Comparison of ENCODE assay signal across 17 cellular contexts in the genomic region with DNA sequence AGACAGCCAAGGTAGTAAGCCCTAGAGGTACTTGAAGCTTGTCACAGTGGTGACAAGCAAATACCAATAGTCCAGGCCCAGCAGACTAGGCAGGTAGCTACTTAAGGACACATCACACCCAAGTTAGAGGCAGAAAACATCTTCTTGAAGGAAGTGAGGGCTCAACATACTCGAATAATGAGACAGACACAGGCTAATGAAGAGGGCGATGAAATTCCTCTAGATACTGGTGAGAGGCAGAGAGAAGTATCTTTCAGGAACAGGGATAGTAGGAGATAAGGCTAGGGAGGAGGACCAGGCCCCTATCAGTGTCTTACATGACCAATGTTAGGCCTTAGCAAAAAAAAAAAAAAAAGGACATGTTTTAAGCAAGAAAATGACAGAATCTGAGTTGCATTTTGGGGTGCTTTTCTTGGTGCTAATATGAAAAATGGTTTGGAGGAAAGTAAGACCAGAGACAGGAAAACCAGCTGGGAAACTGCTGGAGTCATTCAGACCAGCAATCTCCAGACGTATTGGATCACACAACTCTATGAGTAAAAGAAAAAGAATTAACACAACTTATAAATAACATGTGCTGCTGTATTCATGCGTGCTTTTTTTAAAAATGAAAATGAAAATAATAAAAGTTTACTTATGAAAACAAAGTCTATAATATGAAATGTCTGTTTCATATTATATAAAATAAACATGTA. TPM values are rescaled to one million over a fixed set of nuclear protein-coding genes. Genes with fewer than 3 reads are reported as not detected.
DNase-seq lines count a peak whose midpoint lies in the region; ATAC-seq and TF ChIP-seq lines count a peak whose summit lies in the region.
"Had no signal": no experiment of that assay in that cellular context is flagged by ENCODE, and none has a peak within 500 bp of the region (broad histone marks: within the 10 kb centered on the region; RNA-seq: fewer than 3 reads in every experiment).

No MANE protein-coding gene starts in this region.

- TF ChIP-seq EP300 in SK-N-SH (IDR thresholded peaks at IDR 0.05; ENCODE audit: borderline replicate concordance in 1 of 2, low read depth in 1 of 2, low read length in 1 of 2) = no peak

- H3K27me3 ChIP-seq in OCI-LY3 (ENCODE audit: low read depth, low read length) (no peaks in the 10 kb centered on the region), fibroblast of lung (ENCODE audit: control insufficient read depth, insufficient read depth, low read length) (no peaks in the 10 kb centered on the region), testis (no peaks in the 10 kb centered on the region), SK-N-SH (ENCODE audit: insufficient read depth) (no peaks in the 10 kb centered on the region)
- H3K27me3 ChIP-seq: spleen had no signal

- H4K20me1 ChIP-seq in OCI-LY3 (ENCODE audit: insufficient read depth, low read length) (no peaks in the 10 kb centered on the region), fibroblast of lung (ENCODE audit: control insufficient read depth, extremely low read depth, insufficient read depth, low read length) (no peaks in the 10 kb centered on the region), SK-N-SH (ENCODE audit: insufficient read depth) (no peaks in the 10 kb centered on the region)

- peaks cover 32% of the 10 kb centered on the region for H3K4me1 Mint-ChIP-seq in mesothelial cell of epicardium
- H3K4me1 Mint-ChIP-seq: activated CD8-positive, alpha-beta memory T cell treated with anti-CD3 and anti-CD28 coated beads, Interleukin-2, amount 10 ng/mL, durations not matched to agents 7 days and 5 days had no signal

- H2AFZ ChIP-seq in OCI-LY3 (ENCODE audit: low read depth, low read length) (peak overlapping the region; percentile 68; the same call in 1 of the 2 replicates), fibroblast of lung (ENCODE audit: low read length) (peak overlapping the region; percentile 38), SK-N-SH (ENCODE audit: low read depth) (no peak overlapping the region)

- no peaks in the 10 kb centered on the region for H3K27me3 Mint-ChIP-seq in mesothelial cell of epicardium (ENCODE audit: low read depth)
- H3K27me3 Mint-ChIP-seq: activated CD8-positive, alpha-beta memory T cell treated with anti-CD3 and anti-CD28 coated beads, Interleukin-2, amount 10 ng/mL, durations not matched to agents 7 days and 5 days had no signal

- H3K9ac ChIP-seq in OCI-LY3 (ENCODE audit: low read length) = peak overlapping the region; percentile 23
- no peak overlapping the region for H3K9ac ChIP-seq in fibroblast of lung (ENCODE audit: insufficient read depth, low read length)
- H3K9ac ChIP-seq in SK-N-SH = no peak overlapping the region

- TF ChIP-seq POLR2A in testis (IDR thresholded peaks at IDR 0.05) = no peak

- H3K9me2 ChIP-seq in SK-N-SH = no peaks in the 10 kb centered on the region

- 72 to 73% methylated on average over 4 of the region's 4 CpGs for WGBS in testis, 2 donors
- 88% methylated on average over 4 of the region's 4 CpGs for WGBS in SK-N-SH (ENCODE audit: low lambda C conversion rate)

- POLR2A ChIA-PET in GM10248 (lab: Yijun Ruan, JAX) (no interaction called here), SK-N-SH (lab: Yijun Ruan, JAX) (no interaction called here)

- no peak for ATAC-seq in GM21381 (IDR thresholded peaks at IDR 0.05; ENCODE audit: unreplicated experiment)
- ATAC-seq: activated CD8-positive, alpha-beta memory T cell treated with anti-CD3 and anti-CD28 coated beads, Interleukin-2, amount 10 ng/mL, durations not matched to agents 7 days and 5 days had no signal

- peaks cover 3% of the 10 kb centered on the region for H3K36me3 Mint-ChIP-seq in mesothelial cell of epicardium
- H3K36me3 Mint-ChIP-seq: activated CD8-positive, alpha-beta memory T cell treated with anti-CD3 and anti-CD28 coated beads, Interleukin-2, amount 10 ng/mL, durations not matched to agents 7 days and 5 days had no signal

- H3K36me3 ChIP-seq in OCI-LY3 (replicated peaks; ENCODE audit: low read depth, low read length) (no peaks in the 10 kb centered on the region), fibroblast of lung (ENCODE audit: control insufficient read depth, insufficient read depth, low read length) (no peaks in the 10 kb centered on the region), testis (ENCODE audit: low read depth, missing control alignments) (no peaks in the 10 kb centered on the region), SK-N-SH (replicated peaks in 1 of 2; ENCODE audit: control insufficient read depth in 1 of 2, insufficient read depth in 2 of 2, low read length in 1 of 2) (no peaks in the 10 kb centered on the region)
- H3K36me3 ChIP-seq: spleen had no signal

- TF ChIP-seq RAD21 in SK-N-SH (IDR thresholded peaks at IDR 0.05; ENCODE audit: low read length) = no peak

- H3K27ac ChIP-seq in OCI-LY3 (ENCODE audit: low read length) (no peak overlapping the region), fibroblast of lung (ENCODE audit: insufficient read depth, low read length) (peak overlapping the region; percentile 22), testis (no peak overlapping the region), SK-N-SH (ENCODE audit: low read depth in 2 of 2, low read length in 1 of 2) (no peak overlapping the region; a peak in 2 of 4 replicates)
- H3K27ac ChIP-seq: spleen, VCaP had no signal

- H3K4me3 ChIP-seq in AG10803 (ENCODE audit: low read length) (no peak overlapping the region), OCI-LY3 (ENCODE audit: low read length) (peak overlapping the region; percentile 31), fibroblast of lung (replicated peaks in 1 of 4; ENCODE audit: control extremely low read depth in 1 of 4, insufficient read depth in 1 of 4, low read depth in 3 of 4, low read length in 4 of 4) (no peak overlapping the region), testis (no peak overlapping the region), SK-N-SH (ENCODE audit: low read depth in 2 of 2, low read length in 1 of 2) (no peak overlapping the region)
- H3K4me3 ChIP-seq: spleen had no signal

- H3K4me3 Mint-ChIP-seq in mesothelial cell of epicardium = no peak overlapping the region
- H3K4me3 Mint-ChIP-seq: activated CD8-positive, alpha-beta memory T cell treated with anti-CD3 and anti-CD28 coated beads, Interleukin-2, amount 10 ng/mL, durations not matched to agents 7 days and 5 days had no signal

- CTCF ChIA-PET in GM10248 (lab: Yijun Ruan, JAX) = no interaction called here
- CTCF ChIA-PET in SK-N-SH (lab: Yijun Ruan, JAX) = no interaction called here

- H3F3A ChIP-seq in SK-N-SH (replicated peaks; ENCODE audit: insufficient read depth) = peaks cover 14% of the 10 kb centered on the region

- TF ChIP-seq CTCF in AG10803 (conservative IDR thresholded peaks at IDR 0.05; ENCODE audit: low read length) (no peak), OCI-LY3 (IDR thresholded peaks at IDR 0.05; ENCODE audit: low read depth, low read length) (no peak), fibroblast of lung (conservative IDR thresholded peaks at IDR 0.05 in 1 of 2, IDR thresholded peaks at IDR 0.05 in 1 of 2; ENCODE audit: low read depth in 1 of 2, low read length in 2 of 2) (no peak), mesothelial cell of epicardium (IDR thresholded peaks at IDR 0.05; ENCODE audit: unreplicated experiment) (no peak), testis (IDR thresholded peaks at IDR 0.05) (no peak), GM10248 (IDR thresholded peaks at IDR 0.05; ENCODE audit: control extremely low read depth, extremely low read depth, low read depth, missing control alignments) (no peak), SK-N-SH (IDR thresholded peaks at IDR 0.05) (no peak)

- DNase-seq in AG10803 (ENCODE audit: low read depth) = peak; percentile 75
- DNase-seq in fibroblast of lung (ENCODE audit: low read depth in 2 of 2) = peak in 1 of 2 donors; percentile 20
- no peak for DNase-seq in mesothelial cell of epicardium (ENCODE audit: low spot score in 2 of 2, unreplicated experiment in 2 of 2)
- DNase-seq in testis = no peak
- DNase-seq in GM10248 (ENCODE audit: extremely low spot score) = no peak
- no peak for DNase-seq in SK-N-SH
- DNase-seq: activated CD8-positive, alpha-beta memory T cell treated with anti-CD3 and anti-CD28 coated beads, Interleukin-2, amount 10 ng/mL, durations not matched to agents 7 days and 5 days; activated naive CD4-positive, alpha-beta T cell; caudate nucleus; DMS79; mammary epithelial cell; NCI-H2107; nucleus accumbens; spleen had no signal

- H3K9me3 ChIP-seq in OCI-LY3 (ENCODE audit: insufficient read depth, low read length) (no peaks in the 10 kb centered on the region), fibroblast of lung (ENCODE audit: control insufficient read depth, insufficient read depth, low read depth, low read length) (no peaks in the 10 kb centered on the region), testis (no peaks in the 10 kb centered on the region), SK-N-SH (no peaks in the 10 kb centered on the region)
- H3K9me3 ChIP-seq: spleen had no signal

- H3K79me2 ChIP-seq in OCI-LY3 (ENCODE audit: low read length) (0 out of 2 replicates have a peak, but pooled peaks cover 3% of the 10 kb centered on the region), fibroblast of lung (ENCODE audit: control insufficient read depth, insufficient read depth, low read length) (no peaks in the 10 kb centered on the region), SK-N-SH (ENCODE audit: insufficient read depth) (peaks cover 4% of the 10 kb centered on the region; the same call in 1 of the 2 replicates)

- peaks cover 29% of the 10 kb centered on the region for H3K4me1 ChIP-seq in OCI-LY3 (ENCODE audit: low read length)
- H3K4me1 ChIP-seq in fibroblast of lung (ENCODE audit: control insufficient read depth, extremely low read depth, insufficient read depth, low read length) = peaks cover 4% of the 10 kb centered on the region
- no peaks in the 10 kb centered on the region for H3K4me1 ChIP-seq in testis
- H3K4me1 ChIP-seq in SK-N-SH (ENCODE audit: control insufficient read depth in 1 of 2, insufficient read depth in 2 of 2, low read depth in 1 of 2, low read length in 1 of 2) = peaks cover 0 to 7% of the 10 kb centered on the region in 2 experiments; a peak in 2 of 4 replicates

- no peaks in the 10 kb centered on the region for H3K9me3 Mint-ChIP-seq in mesothelial cell of epicardium

- H3K4me2 ChIP-seq in OCI-LY3 (ENCODE audit: low read length) = peak overlapping the region; percentile 69
- peak overlapping the region; percentile 41 for H3K4me2 ChIP-seq in fibroblast of lung (ENCODE audit: extremely low read depth, insufficient read depth, low read length)
- H3K4me2 ChIP-seq in SK-N-SH = no peak overlapping the region

- intact Hi-C loops in testis (cut with DNase I; ENCODE audit: low total_unique reads) = no loop called here

- H3K27ac Mint-ChIP-seq in mesothelial cell of epicardium = peak overlapping the region; percentile 78
- H3K27ac Mint-ChIP-seq: activated CD8-positive, alpha-beta memory T cell treated with anti-CD3 and anti-CD28 coated beads, Interleukin-2, amount 10 ng/mL, durations not matched to agents 7 days and 5 days had no signal

RNA-seq across cellular contexts. Expression of a gene that starts 37.7 kb away (rescaled TPM):
- total RNA-seq in fibroblast of lung (5.1 and 10.1 TPM in 2 replicates), mesothelial cell of epicardium (98.5 to 110 TPM (median 109 TPM) in 3 replicates), testis (10 to 100 TPM; 14.5 to 17.3 TPM)
- polyA plus RNA-seq in fibroblast of lung (3.7 and 11.9 TPM in 2 replicates), testis (ENCODE audit: insufficient read depth, low read depth, low replicate concordance) (5.4 TPM), SK-N-SH (2012; rRNA removed) (3.1 and 4.9 TPM in 2 replicates)
- polyA plus RNA-seq in fibroblast of lung (2012) = 3.3 and 12.6 TPM in 2 replicates
- polyA minus RNA-seq in fibroblast of lung (ENCODE audit: low replicate concordance) = 0.93 and 10.9 TPM in 2 replicates
- polyA plus RNA-seq in SK-N-SH (2012; cell fraction: cytosol; rRNA removed) = 3.3 and 3.7 TPM in 2 replicates
- 3.6 and 5.7 TPM in 2 replicates for polyA plus RNA-seq in SK-N-SH (2012; cell fraction: nucleus; rRNA removed)
- total RNA-seq: activated CD8-positive, alpha-beta memory T cell treated with anti-CD3 and anti-CD28 coated beads, Interleukin-2, amount 10 ng/mL, durations not matched to agents 7 days and 5 days had no signal
